In the genomic region with DNA sequence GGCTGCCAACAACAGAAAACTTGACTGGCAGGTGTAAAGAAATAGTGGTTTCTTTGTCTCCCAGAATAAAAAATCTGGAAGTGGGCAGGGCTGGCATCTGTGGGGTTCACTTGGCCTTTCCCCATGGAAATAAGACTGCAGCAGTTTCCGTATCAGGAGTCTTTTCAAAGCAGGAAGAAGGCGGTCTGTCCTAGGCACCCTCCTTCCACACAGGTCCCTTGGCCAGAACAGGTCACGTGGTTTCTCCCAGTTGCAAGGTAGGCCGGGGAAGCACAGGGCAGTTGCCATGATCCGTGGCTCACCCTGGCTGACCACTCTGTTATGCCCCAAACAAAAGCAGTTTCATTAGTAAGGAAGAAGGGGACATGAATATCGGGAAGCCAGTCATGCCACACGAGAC, we compare ENCODE assay signal across 16 cellular contexts. TPM values are rescaled to one million over a fixed set of nuclear protein-coding genes. Genes with fewer than 3 reads are reported as not detected.
"Had no signal": no experiment of that assay in that cellular context is flagged by ENCODE, and none has a peak within 500 bp of the region (broad histone marks: within the 10 kb centered on the region; RNA-seq: fewer than 3 reads in every experiment).

No MANE protein-coding gene starts in this region.

- H3K4me3 ChIP-seq: esophagus squamous epithelium, prostate gland, stomach, thoracic aorta, vagina had no signal

- H3K9me3 Mint-ChIP-seq: activated T-cell treated with anti-CD3 and anti-CD28 coated beads, Interleukin-2, amount 50 U/mL, for 24 hours; naive B cell had no signal

- H3K27ac Mint-ChIP-seq: activated naive CD8-positive, alpha-beta T cell; naive B cell had no signal

- H3K27me3 Mint-ChIP-seq: activated naive CD8-positive, alpha-beta T cell; activated T-cell treated with anti-CD3 and anti-CD28 coated beads, Interleukin-2, amount 50 U/mL, for 24 hours; naive B cell had no signal

- H3K4me1 ChIP-seq: prostate gland had no signal

- H3K9me3 ChIP-seq: esophagus squamous epithelium, prostate gland, stomach, thoracic aorta, vagina had no signal

- DNase-seq: activated gamma-delta T cell; activated T-cell treated with anti-CD3 and anti-CD28 coated beads, Interleukin-2, amount 50 U/mL, for 24 hours; esophagus squamous epithelium; foreskin fibroblast; islet precursor cell; naive B cell; stimulated activated CD4-positive, alpha-beta T cell treated with anti-CD3 and anti-CD28 coated beads, Interleukin-12 subunit alpha, Interleukin-12 subunit beta, amount 100 ng/mL, for 4 hours; stomach had no signal

- H3K4me3 Mint-ChIP-seq: activated naive CD8-positive, alpha-beta T cell; activated T-cell treated with anti-CD3 and anti-CD28 coated beads, Interleukin-2, amount 50 U/mL, for 24 hours; naive B cell had no signal

- H3K36me3 Mint-ChIP-seq: activated naive CD8-positive, alpha-beta T cell; naive B cell had no signal

- H3K27me3 ChIP-seq: esophagus squamous epithelium, stomach, vagina had no signal

- H3K27ac ChIP-seq: esophagus squamous epithelium, prostate gland, thoracic aorta, vagina had no signal

- ATAC-seq: activated CD4-positive, CD25-positive, alpha-beta regulatory T cell treated with anti-CD3 and anti-CD28 coated beads, Interleukin-2, amount 50 U/mL, for 24 hours; sciatic nerve had no signal

- H3K36me3 ChIP-seq: esophagus squamous epithelium, prostate gland, stomach, thoracic aorta, vagina had no signal

RNA-seq across cellular contexts. Expression of a gene that starts 45.4 kb away (rescaled TPM):
- total RNA-seq: chondrocyte; esophagus squamous epithelium; sciatic nerve; stomach; T-helper 2 cell treated with Interferon-gamma antibody and Interleukin-4, amounts not matched to agents 100 ng/mL and 5 ng/mL, for 36 hours; vagina had no signal

RNA-seq across cellular contexts. Expression of a gene that starts 50.5 kb away (rescaled TPM):
- total RNA-seq: chondrocyte; T-helper 2 cell treated with Interferon-gamma antibody and Interleukin-4, amounts not matched to agents 100 ng/mL and 5 ng/mL, for 36 hours; thoracic aorta had no signal
